ENCODE assay signal across 30 cellular contexts in genomic region chr1:76065212-76065611, GRCh38. TPM values are rescaled to one million over a fixed set of nuclear protein-coding genes. Genes with fewer than 3 reads are reported as not detected.
"Had no signal": no experiment of that assay in that cellular context is flagged by ENCODE, and none has a peak within 500 bp of the region (broad histone marks: within the 10 kb centered on the region; RNA-seq: fewer than 3 reads in every experiment).

No MANE protein-coding gene starts in this region.

- DNase-seq: activated CD4-positive, alpha-beta memory T cell treated with anti-CD3 and anti-CD28 coated beads for 36 hours; activated CD4-positive, alpha-beta T cell treated with anti-CD3 and anti-CD28 coated beads for 36 hours; activated CD4-positive, alpha-beta T cell treated with anti-CD3 and anti-CD28 coated beads, Interleukin-2, amount 10 ng/mL, durations not matched to agents 24 days and 14 days; activated CD4-positive, CD25-positive, alpha-beta regulatory T cell; activated CD4-positive, CD25-positive, alpha-beta regulatory T cell treated with anti-CD3 and anti-CD28 coated beads, Interleukin-2, amount 50 U/mL, for 72 hours; activated CD8-positive, alpha-beta memory T cell treated with anti-CD3 and anti-CD28 coated beads, Interleukin-2, amount 10 ng/mL, durations not matched to agents 7 days and 5 days; activated CD8-positive, alpha-beta memory T cell treated with anti-CD3 and anti-CD28 coated beads, Interleukin-2, amount 50 U/mL, for 4 hours; activated CD8-positive, alpha-beta T cell treated with anti-CD3 and anti-CD28 coated beads, Interleukin-2, amount 10 ng/mL, durations not matched to agents 7 days and 5 days; activated effector memory CD4-positive, alpha-beta T cell treated with anti-CD3 and anti-CD28 coated beads, Interleukin-2, amount 50 U/mL, for 16 hours; activated naive CD4-positive, alpha-beta T cell treated with anti-CD3 and anti-CD28 coated beads for 36 hours; activated naive CD8-positive, alpha-beta T cell treated with anti-CD3 and anti-CD28 coated beads for 36 hours; activated T-cell treated with anti-CD3 and anti-CD28 coated beads, Interleukin-2, amount 50 U/mL, for 1 hour; activated T-cell treated with anti-CD3 and anti-CD28 coated beads, Interleukin-2, amount 50 U/mL, for 48 hours; cortex of kidney; dermis blood vessel endothelial cell; effector CD4-positive, alpha-beta T cell; effector memory CD8-positive, alpha-beta T cell; erythroblast; foreskin keratinocyte; gastrocnemius medialis; glutamatergic neuron; heart left ventricle; T-helper 2 cell had no signal

- H3K4me1 ChIP-seq: gastrocnemius medialis had no signal

- H3K27me3 ChIP-seq: ascending aorta, esophagus muscularis mucosa, foreskin keratinocyte, gastrocnemius medialis, heart left ventricle had no signal

- H3K9me3 Mint-ChIP-seq: activated CD4-positive, alpha-beta memory T cell treated with anti-CD3 and anti-CD28 coated beads for 36 hours; activated CD4-positive, alpha-beta T cell treated with anti-CD3 and anti-CD28 coated beads, Interleukin-2, amount 10 ng/mL, durations not matched to agents 24 days and 14 days; activated naive CD4-positive, alpha-beta T cell treated with anti-CD3 and anti-CD28 coated beads for 36 hours; activated naive CD4-positive, alpha-beta T cell treated with anti-CD3 and anti-CD28 coated beads, Interleukin-2, amount 50 U/mL, for 24 hours; activated naive CD8-positive, alpha-beta T cell treated with anti-CD3 and anti-CD28 coated beads for 36 hours; activated T-helper 1 cell treated with anti-CD3 and anti-CD28 coated beads, Interleukin-12 subunit alpha, Interleukin-12 subunit beta, Interleukin-2, Interleukin-4 antibody, amounts not matched to agents 30 ng/mL and 10 ng/mL and 1 ng/mL, durations not matched to agents 14 hours and 24 hours and 36 hours; activated T-helper 2 cell treated with anti-CD3 and anti-CD28 coated beads, Interferon-gamma antibody, Interleukin-2, Interleukin-4, amounts not matched to agents 10 μg/mL and 5 μg/mL and 100 μg/mL, durations not matched to agents 14 hours and 24 hours and 36 hours; central memory CD8-positive, alpha-beta T cell; effector memory CD8-positive, alpha-beta T cell had no signal

- H3K9me3 ChIP-seq: ascending aorta, esophagus muscularis mucosa, gastrocnemius medialis, heart left ventricle had no signal

- H3K4me3 ChIP-seq: ascending aorta, esophagus muscularis mucosa, gastrocnemius medialis, heart left ventricle had no signal

- H3K36me3 Mint-ChIP-seq: activated CD4-positive, alpha-beta memory T cell treated with anti-CD3 and anti-CD28 coated beads for 36 hours; activated CD8-positive, alpha-beta memory T cell treated with anti-CD3 and anti-CD28 coated beads, Interleukin-2, amount 10 ng/mL, durations not matched to agents 7 days and 5 days; activated naive CD4-positive, alpha-beta T cell treated with anti-CD3 and anti-CD28 coated beads, Interleukin-2, amount 50 U/mL, for 24 hours; activated naive CD8-positive, alpha-beta T cell treated with anti-CD3 and anti-CD28 coated beads for 36 hours; brain had no signal

- ATAC-seq: activated CD4-positive, alpha-beta T cell treated with anti-CD3 and anti-CD28 coated beads for 36 hours; activated CD8-positive, alpha-beta memory T cell treated with anti-CD3 and anti-CD28 coated beads, Interleukin-2, amount 10 ng/mL, durations not matched to agents 7 days and 5 days; activated CD8-positive, alpha-beta T cell treated with anti-CD3 and anti-CD28 coated beads, Interleukin-2, amount 10 ng/mL, durations not matched to agents 7 days and 5 days; effector memory CD8-positive, alpha-beta T cell; foreskin keratinocyte; gastrocnemius medialis; heart left ventricle had no signal

- H3K27ac Mint-ChIP-seq: activated CD4-positive, alpha-beta memory T cell treated with anti-CD3 and anti-CD28 coated beads for 36 hours; activated CD4-positive, alpha-beta T cell treated with anti-CD3 and anti-CD28 coated beads for 36 hours; activated CD4-positive, alpha-beta T cell treated with anti-CD3 and anti-CD28 coated beads, Interleukin-2, amount 10 ng/mL, durations not matched to agents 24 days and 14 days; activated CD8-positive, alpha-beta memory T cell treated with anti-CD3 and anti-CD28 coated beads, Interleukin-2, amount 10 ng/mL, durations not matched to agents 7 days and 5 days; activated CD8-positive, alpha-beta T cell treated with anti-CD3 and anti-CD28 coated beads, Interleukin-2, amount 10 ng/mL, durations not matched to agents 7 days and 5 days; activated naive CD4-positive, alpha-beta T cell treated with anti-CD3 and anti-CD28 coated beads for 36 hours; activated naive CD4-positive, alpha-beta T cell treated with anti-CD3 and anti-CD28 coated beads, Interleukin-2, amount 50 U/mL, for 24 hours; activated naive CD8-positive, alpha-beta T cell treated with anti-CD3 and anti-CD28 coated beads for 36 hours; activated T-helper 1 cell treated with anti-CD3 and anti-CD28 coated beads, Interleukin-12 subunit alpha, Interleukin-12 subunit beta, Interleukin-2, Interleukin-4 antibody, amounts not matched to agents 30 ng/mL and 10 ng/mL and 1 ng/mL, durations not matched to agents 14 hours and 24 hours and 36 hours; activated T-helper 2 cell treated with anti-CD3 and anti-CD28 coated beads, Interferon-gamma antibody, Interleukin-2, Interleukin-4, amounts not matched to agents 10 μg/mL and 5 μg/mL and 100 μg/mL, durations not matched to agents 14 hours and 24 hours and 36 hours; brain; effector memory CD8-positive, alpha-beta T cell had no signal

- H3K27ac ChIP-seq: ascending aorta, esophagus muscularis mucosa, foreskin keratinocyte, gastrocnemius medialis, heart left ventricle had no signal

- H3K4me1 Mint-ChIP-seq: activated CD4-positive, alpha-beta T cell treated with anti-CD3 and anti-CD28 coated beads for 36 hours; activated CD4-positive, alpha-beta T cell treated with anti-CD3 and anti-CD28 coated beads, Interleukin-2, amount 10 ng/mL, durations not matched to agents 24 days and 14 days; activated CD8-positive, alpha-beta memory T cell treated with anti-CD3 and anti-CD28 coated beads, Interleukin-2, amount 10 ng/mL, durations not matched to agents 7 days and 5 days; activated naive CD4-positive, alpha-beta T cell treated with anti-CD3 and anti-CD28 coated beads, Interleukin-2, amount 50 U/mL, for 24 hours; activated naive CD8-positive, alpha-beta T cell treated with anti-CD3 and anti-CD28 coated beads for 36 hours; central memory CD8-positive, alpha-beta T cell had no signal

- H3K4me3 Mint-ChIP-seq: activated CD4-positive, alpha-beta memory T cell treated with anti-CD3 and anti-CD28 coated beads for 36 hours; activated CD4-positive, alpha-beta T cell treated with anti-CD3 and anti-CD28 coated beads for 36 hours; activated CD4-positive, alpha-beta T cell treated with anti-CD3 and anti-CD28 coated beads, Interleukin-2, amount 10 ng/mL, durations not matched to agents 24 days and 14 days; activated CD8-positive, alpha-beta memory T cell treated with anti-CD3 and anti-CD28 coated beads, Interleukin-2, amount 10 ng/mL, durations not matched to agents 7 days and 5 days; activated CD8-positive, alpha-beta T cell treated with anti-CD3 and anti-CD28 coated beads, Interleukin-2, amount 10 ng/mL, durations not matched to agents 7 days and 5 days; activated naive CD4-positive, alpha-beta T cell treated with anti-CD3 and anti-CD28 coated beads for 36 hours; activated naive CD4-positive, alpha-beta T cell treated with anti-CD3 and anti-CD28 coated beads, Interleukin-2, amount 50 U/mL, for 24 hours; activated naive CD8-positive, alpha-beta T cell treated with anti-CD3 and anti-CD28 coated beads for 36 hours; activated T-helper 1 cell treated with anti-CD3 and anti-CD28 coated beads, Interleukin-12 subunit alpha, Interleukin-12 subunit beta, Interleukin-2, Interleukin-4 antibody, amounts not matched to agents 30 ng/mL and 10 ng/mL and 1 ng/mL, durations not matched to agents 14 hours and 24 hours and 36 hours; brain; central memory CD8-positive, alpha-beta T cell; effector memory CD8-positive, alpha-beta T cell had no signal

- H3K36me3 ChIP-seq: ascending aorta, esophagus muscularis mucosa, gastrocnemius medialis, heart left ventricle had no signal

RNA-seq across cellular contexts. Expression of gene ST6GALNAC3, which starts 9.3 kb away (rescaled TPM):
- total RNA-seq: activated T-helper 1 cell treated with anti-CD3 and anti-CD28 coated beads, Interleukin-12 subunit alpha, Interleukin-12 subunit beta, Interleukin-2, Interleukin-4 antibody, amounts not matched to agents 30 ng/mL and 10 ng/mL and 1 ng/mL, durations not matched to agents 14 hours and 24 hours and 36 hours; activated T-helper 2 cell treated with anti-CD3 and anti-CD28 coated beads, Interferon-gamma antibody, Interleukin-2, Interleukin-4, amounts not matched to agents 10 μg/mL and 5 μg/mL and 100 μg/mL, durations not matched to agents 14 hours and 24 hours and 36 hours had no signal
